9 cellular contexts compared by ENCODE assay signal in the genomic region with DNA sequence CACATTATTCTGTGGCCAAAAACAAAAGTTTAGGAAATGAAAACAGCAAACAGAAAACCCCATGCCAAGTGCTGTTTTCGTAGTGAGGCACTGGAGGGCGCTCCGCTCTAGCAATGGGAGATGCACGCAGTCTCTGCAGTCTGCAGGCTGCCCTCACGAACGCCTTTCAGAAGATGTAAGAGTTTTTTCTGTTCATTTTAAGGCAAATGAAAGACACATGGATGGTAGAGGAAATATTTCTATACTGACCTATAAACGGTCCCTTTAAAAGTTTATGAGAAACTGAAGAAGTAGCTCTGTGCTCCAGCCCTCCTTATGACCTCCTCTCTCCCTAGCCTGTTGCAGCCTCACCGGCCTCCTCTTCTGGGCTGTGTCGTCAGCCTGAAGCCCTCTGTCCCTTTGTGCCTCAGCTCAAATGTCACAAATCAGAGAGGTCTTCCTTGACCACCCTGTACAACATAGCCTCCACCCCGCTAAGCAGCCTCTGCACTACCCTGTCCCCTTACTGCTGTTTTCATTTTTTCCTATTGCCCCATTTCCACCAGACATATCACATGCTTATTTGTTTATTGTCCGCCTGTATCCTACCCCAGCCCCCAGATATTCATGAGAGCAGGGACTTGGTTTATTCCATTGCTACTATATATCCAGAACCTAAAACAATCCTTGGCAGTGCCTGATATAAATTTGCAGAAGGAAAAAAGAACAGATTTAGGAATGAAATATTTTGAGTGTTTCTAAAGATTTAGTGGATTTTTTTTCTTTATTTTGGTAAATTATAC.
DNase-seq lines count a peak whose midpoint lies in the region; ATAC-seq and TF ChIP-seq lines count a peak whose summit lies in the region.
"Had no signal": no experiment of that assay in that cellular context is flagged by ENCODE, and none has a peak within 500 bp of the region (broad histone marks: within the 10 kb centered on the region; RNA-seq: fewer than 3 reads in every experiment).

No MANE protein-coding gene starts in this region.

- no peaks in the 10 kb centered on the region for H3K9me3 Mint-ChIP-seq in memory B cell
- H3K9me3 Mint-ChIP-seq: naive thymus-derived CD8-positive, alpha-beta T cell had no signal

- peak; percentile 61 for TF ChIP-seq CTCF in coronary artery (IDR thresholded peaks at IDR 0.05)

- no peak overlapping the region for H3K27ac Mint-ChIP-seq in memory B cell

- peak; percentile 51 for DNase-seq in COLO668 (lab: John Stamatoyannopoulos, UW; ENCODE audit: unreplicated experiment)
- DNase-seq in NCI-H69 (lab: John Stamatoyannopoulos, UW), result peak; percentile 82
- no peak for DNase-seq in coronary artery (ENCODE audit: low spot score)
- DNase-seq in memory B cell (ENCODE audit: low spot score in 2 of 2), result no peak
- no peak for DNase-seq in NCI-H1092 (lab: John Stamatoyannopoulos, UW)
- no peak for DNase-seq in NOMO-1 (lab: John Stamatoyannopoulos, UW; ENCODE audit: unreplicated experiment in 2 of 2)

- peaks cover 10% of the 10 kb centered on the region for H3K36me3 Mint-ChIP-seq in memory B cell

- H3K27ac ChIP-seq in coronary artery, result no peak overlapping the region

- peak; percentile 43 for ATAC-seq in GM21360 (IDR thresholded peaks at IDR 0.05; ENCODE audit: unreplicated experiment)
- ATAC-seq in memory B cell (ENCODE audit: low read depth), result peak; percentile 45
- ATAC-seq in GM21528 (IDR thresholded peaks at IDR 0.05; ENCODE audit: low FRiP score, unreplicated experiment), result no peak

- H3K4me3 Mint-ChIP-seq in memory B cell, result no peak overlapping the region
- H3K4me3 Mint-ChIP-seq: naive thymus-derived CD8-positive, alpha-beta T cell had no signal

- no peak overlapping the region for H3K4me3 ChIP-seq in coronary artery

- H3K27me3 Mint-ChIP-seq in memory B cell, result no peaks in the 10 kb centered on the region
- H3K27me3 Mint-ChIP-seq: naive thymus-derived CD8-positive, alpha-beta T cell had no signal

- peaks cover 16% of the 10 kb centered on the region for H3K4me1 Mint-ChIP-seq in memory B cell

Comparison
In these comparisons a context has a peak if more than half of its experiments do, and no peak if none do; other contexts are left out.
1. DNase-seq: peak in COLO668 (single experiment) and NCI-H69 (single experiment); none in coronary artery (single experiment), memory B cell (0 of 2), NCI-H1092 (single experiment) and NOMO-1 (0 of 2).